ENCODE assay signal across 19 cellular contexts in genomic region chr4:18566970-18567799, GRCh38.
DNase-seq lines count a peak whose midpoint lies in the region; ATAC-seq and TF ChIP-seq lines count a peak whose summit lies in the region.
"Had no signal": no experiment of that assay in that cellular context is flagged by ENCODE, and none has a peak within 500 bp of the region (broad histone marks: within the 10 kb centered on the region; RNA-seq: fewer than 3 reads in every experiment).

No MANE protein-coding gene starts in this region.

- 50% methylated on average over 9 of the region's 9 CpGs for WGBS in right lobe of liver (ENCODE audit: insufficient coverage, low coverage, low lambda C conversion rate, missing lambda C conversion rate)
- WGBS in smooth muscle cell (ENCODE audit: low lambda C conversion rate): 49% methylated on average over 9 of the region's 9 CpGs

- no peaks in the 10 kb centered on the region for H3K79me2 ChIP-seq in smooth muscle cell (ENCODE audit: low read depth)

- H3K4me1 ChIP-seq in right lobe of liver: no peaks in the 10 kb centered on the region
- peaks cover 9% of the 10 kb centered on the region for H3K4me1 ChIP-seq in smooth muscle cell (ENCODE audit: low read depth)
- no peaks in the 10 kb centered on the region for H3K4me1 ChIP-seq in naive thymus-derived CD4-positive, alpha-beta T cell (ENCODE audit: control insufficient read depth in 2 of 2, insufficient read depth in 2 of 2, low read length in 2 of 2)

- peak overlapping the region; percentile 33 for H3K4me2 ChIP-seq in smooth muscle cell
- H3K4me2 ChIP-seq: PC-9 had no signal

- no peak overlapping the region for H3K9ac ChIP-seq in smooth muscle cell (ENCODE audit: low read depth)
- H3K9ac ChIP-seq: GM23248 had no signal

- DNase-seq in RPMI7951 (ENCODE audit: low read depth) (peak; percentile 9), choroid plexus epithelial cell (ENCODE audit: low read depth) (peak; percentile 1), right lobe of liver (no peak), smooth muscle cell (lab: John Stamatoyannopoulos, UW; ENCODE audit: unreplicated experiment) (no peak), hippocampal formation (lab: John Stamatoyannopoulos, UW) (no peak)
- no peak for DNase-seq in naive thymus-derived CD4-positive, alpha-beta T cell
- DNase-seq: ACHN, COR-L47, DMS153, GM23248, HCEC 1CT, KBM-7, NCI-H1436 treated with DMSO at 0.1 percent for 48 hours, NCI-H2029 treated with DMSO at 0.1 percent for 48 hours, NCI-H510A, NCI-H774, PC-9 had no signal

- peak in 3 of 4 donors; percentile 23 to 52 (median 47) for ATAC-seq in right lobe of liver
- ATAC-seq in HG03354 (IDR thresholded peaks at IDR 0.05; ENCODE audit: poor library complexity, severe bottlenecking, unreplicated experiment): no peak
- no peak for ATAC-seq in naive thymus-derived CD4-positive, alpha-beta T cell
- ATAC-seq: Right ventricle myocardium inferior had no signal

- no peaks in the 10 kb centered on the region for H4K20me1 ChIP-seq in smooth muscle cell (ENCODE audit: low read depth)

- H3K9me3 ChIP-seq in right lobe of liver (no peaks in the 10 kb centered on the region), smooth muscle cell (replicated peaks; ENCODE audit: low read depth) (no peaks in the 10 kb centered on the region)
- no peaks in the 10 kb centered on the region for H3K9me3 ChIP-seq in naive thymus-derived CD4-positive, alpha-beta T cell (ENCODE audit: control insufficient read depth in 2 of 3, low read length in 3 of 3)

- H3K27ac ChIP-seq in right lobe of liver: no peak overlapping the region
- H3K27ac ChIP-seq in smooth muscle cell (ENCODE audit: low read depth): no peak overlapping the region
- no peak overlapping the region for H3K27ac ChIP-seq in naive thymus-derived CD4-positive, alpha-beta T cell (ENCODE audit: low read depth, low read length)
- H3K27ac ChIP-seq: GM23248, PC-9 had no signal

- H3K4me3 ChIP-seq in choroid plexus epithelial cell (ENCODE audit: low read depth, low read length) (no peak overlapping the region), right lobe of liver (no peak overlapping the region), smooth muscle cell (no peak overlapping the region)
- H3K4me3 ChIP-seq in naive thymus-derived CD4-positive, alpha-beta T cell (ENCODE audit: low read length): no peak overlapping the region
- H3K4me3 ChIP-seq: GM23248, PC-9 had no signal

- no peak overlapping the region for H3K4me3 Mint-ChIP-seq in naive thymus-derived CD4-positive, alpha-beta T cell

- peaks cover 0 to 11% (median 0%) of the 10 kb centered on the region in 5 donors for H3K27me3 Mint-ChIP-seq in naive thymus-derived CD4-positive, alpha-beta T cell

- no peaks in the 10 kb centered on the region for H3K27me3 ChIP-seq in right lobe of liver
- H3K27me3 ChIP-seq in smooth muscle cell (ENCODE audit: low read depth): no peaks in the 10 kb centered on the region
- H3K27me3 ChIP-seq in naive thymus-derived CD4-positive, alpha-beta T cell (ENCODE audit: control insufficient read depth in 2 of 2, insufficient read depth in 2 of 2, low read length in 2 of 2): no peaks in the 10 kb centered on the region

- H3K36me3 ChIP-seq in right lobe of liver (no peaks in the 10 kb centered on the region), smooth muscle cell (ENCODE audit: low read depth) (no peaks in the 10 kb centered on the region)
- H3K36me3 ChIP-seq in naive thymus-derived CD4-positive, alpha-beta T cell (ENCODE audit: control insufficient read depth in 2 of 3, insufficient read depth in 3 of 3, low read length in 3 of 3): no peaks in the 10 kb centered on the region

- H2AFZ ChIP-seq in smooth muscle cell (ENCODE audit: low read depth): peak overlapping the region; percentile 68
- H2AFZ ChIP-seq: GM23248, PC-9 had no signal

- CTCF ChIA-PET in naive thymus-derived CD4-positive, alpha-beta T cell (lab: Charles Lee): no interaction called here

- no peak overlapping the region for H3K27ac Mint-ChIP-seq in naive thymus-derived CD4-positive, alpha-beta T cell

- peaks cover 4% of the 10 kb centered on the region for H3F3A ChIP-seq in smooth muscle cell (ENCODE audit: low read depth)

- H3K36me3 Mint-ChIP-seq in naive thymus-derived CD4-positive, alpha-beta T cell: no peaks in the 10 kb centered on the region

- TF ChIP-seq POLR2A in right lobe of liver (IDR thresholded peaks at IDR 0.05): no peak

- POLR2A ChIA-PET in naive thymus-derived CD4-positive, alpha-beta T cell (lab: Charles Lee): no interaction called here

- intact Hi-C loops in right lobe of liver (cut with DNase I): no loop called here
- intact Hi-C loops in naive thymus-derived CD4-positive, alpha-beta T cell (cut with micrococcal nuclease): no loop called here

- peaks cover 0 to 5% (median 2%) of the 10 kb centered on the region in 11 donors for H3K9me3 Mint-ChIP-seq in naive thymus-derived CD4-positive, alpha-beta T cell

- TF ChIP-seq CTCF in choroid plexus epithelial cell (conservative IDR thresholded peaks at IDR 0.05; ENCODE audit: low read depth, low read length): no peak
- TF ChIP-seq CTCF in right lobe of liver (IDR thresholded peaks at IDR 0.05): no peak
- TF ChIP-seq CTCF in smooth muscle cell (IDR thresholded peaks at IDR 0.05; ENCODE audit: borderline replicate concordance, insufficient read depth, poor library complexity, severe bottlenecking): no peak

- H3K4me1 Mint-ChIP-seq in naive thymus-derived CD4-positive, alpha-beta T cell: no peaks in the 10 kb centered on the region

Comparison
In these comparisons a context has a peak if more than half of its experiments do, and no peak if none do; other contexts are left out.
1. DNase-seq: peak in RPMI7951 (single experiment) and choroid plexus epithelial cell (single experiment); none in right lobe of liver (0 of 3), smooth muscle cell (single experiment), naive thymus-derived CD4-positive, alpha-beta T cell (0 of 9) and hippocampal formation (0 of 2).
2. ATAC-seq: peak in right lobe of liver (3 of 4); none in HG03354 (single experiment) and naive thymus-derived CD4-positive, alpha-beta T cell (single experiment).